8 cellular contexts compared by ENCODE assay signal in genomic region chr3:50347187-50347813, GRCh38. TPM values are rescaled to one million over a fixed set of nuclear protein-coding genes. Genes with fewer than 3 reads are reported as not detected.
DNase-seq lines count a peak whose midpoint lies in the region; ATAC-seq, FAIRE-seq and TF ChIP-seq lines count a peak whose summit lies in the region.

No MANE protein-coding gene starts in this region.

- H3K27me3 Mint-ChIP-seq in WTC11 (ENCODE audit: low read depth) = peaks cover 45% of the 10 kb centered on the region

- peaks cover 18% of the 10 kb centered on the region for H3K4me1 Mint-ChIP-seq in WTC11

- POLR2A ChIA-PET in WTC11 (lab: Charles Lee) = interaction anchor here (0.6 to 0.7 kb wide), 3 partner anchors 168 to 238 kb away, joined by 4 to 5 read pairs (median 4); no protein-coding TSS in a partner anchor

- H3K4me3 Mint-ChIP-seq in WTC11 = no peak overlapping the region

- DNase-seq in NCI-H2081 (lab: John Stamatoyannopoulos, UW) = peak; percentile 58 to 62
- DNase-seq in NCI-H2081 treated with DMSO at 0.1 percent for 48 hours (lab: John Stamatoyannopoulos, UW) = no peak
- DNase-seq in NCI-H2107 treated with DMSO at 0.1 percent for 48 hours (lab: John Stamatoyannopoulos, UW; ENCODE audit: unreplicated experiment) = peak; percentile 37
- DNase-seq in WTC11 (ENCODE audit: low spot score) = peak; percentile 68
- DNase-seq in bronchial epithelial cell (ENCODE audit: low read depth) = peak; percentile 64
- peak; percentile 92 for DNase-seq in left kidney (ENCODE audit: low read depth, low spot score)
- peak; percentile 58 for DNase-seq in stimulated activated CD8-positive, alpha-beta memory T cell treated with anti-CD3 and anti-CD28 coated beads, Interleukin-15, amount 100 ng/mL, for 1 hour (ENCODE audit: low read depth)
- no peak for DNase-seq in DMS114 treated with DMSO at 0.1 percent for 48 hours (lab: John Stamatoyannopoulos, UW; ENCODE audit: unreplicated experiment)

- no peaks in the 10 kb centered on the region for H3K9me3 Mint-ChIP-seq in WTC11

- TF ChIP-seq CTCF in WTC11 (IDR thresholded peaks at IDR 0.05) (peak; percentile 57), bronchial epithelial cell (IDR thresholded peaks at IDR 0.05; ENCODE audit: insufficient read depth, low read length, severe bottlenecking) (peak; percentile 64)

- peaks cover 7% of the 10 kb centered on the region; the same call in 1 of the 2 replicates for H3K36me3 Mint-ChIP-seq in WTC11

- H3K36me3 ChIP-seq in bronchial epithelial cell (ENCODE audit: control insufficient read depth, insufficient read depth, low read length) = peaks cover 16% of the 10 kb centered on the region

- ATAC-seq in WTC11 = no peak

- H3K27ac Mint-ChIP-seq in WTC11 = no peak overlapping the region; the same call in 1 of the 2 replicates

- no peaks in the 10 kb centered on the region for H3K27me3 ChIP-seq in bronchial epithelial cell (ENCODE audit: control insufficient read depth, insufficient read depth, low read length)

- FAIRE-seq in bronchial epithelial cell (lab: Jason Lieb, UNC) = no peak

- CTCF ChIA-PET in WTC11 (lab: Charles Lee) = interaction anchor here (0.6 to 4.2 kb wide), 36 partner anchors 8 to 1884 kb away, joined by 3 to 21 read pairs (median 4); partner anchors contain the start of genes C3orf18, HEMK1, HYAL3 and NAA80

- H3K4me3 ChIP-seq in bronchial epithelial cell (ENCODE audit: low read depth, low read length) = no peak overlapping the region

TF ChIP-seq in WTC11, 78 proteins besides CTCF, POLR2A, EP300 and RAD21 (continues in another document):
- no peak for TF ChIP-seq FOXJ3 (CRISPR knock-in tag; IDR thresholded peaks at IDR 0.05; ENCODE audit: borderline replicate concordance)
- TF ChIP-seq GRHL2 (CRISPR knock-in tag; IDR thresholded peaks at IDR 0.05; ENCODE audit: insufficient replicate concordance, severe bottlenecking) = no peak
- TF ChIP-seq NR3C1 (CRISPR knock-in tag; conservative IDR thresholded peaks at IDR 0.05; ENCODE audit: low read depth) = no peak
- no peak for TF ChIP-seq ZNF416 (CRISPR knock-in tag; IDR thresholded peaks at IDR 0.05)
- TF ChIP-seq, protein P1, sequence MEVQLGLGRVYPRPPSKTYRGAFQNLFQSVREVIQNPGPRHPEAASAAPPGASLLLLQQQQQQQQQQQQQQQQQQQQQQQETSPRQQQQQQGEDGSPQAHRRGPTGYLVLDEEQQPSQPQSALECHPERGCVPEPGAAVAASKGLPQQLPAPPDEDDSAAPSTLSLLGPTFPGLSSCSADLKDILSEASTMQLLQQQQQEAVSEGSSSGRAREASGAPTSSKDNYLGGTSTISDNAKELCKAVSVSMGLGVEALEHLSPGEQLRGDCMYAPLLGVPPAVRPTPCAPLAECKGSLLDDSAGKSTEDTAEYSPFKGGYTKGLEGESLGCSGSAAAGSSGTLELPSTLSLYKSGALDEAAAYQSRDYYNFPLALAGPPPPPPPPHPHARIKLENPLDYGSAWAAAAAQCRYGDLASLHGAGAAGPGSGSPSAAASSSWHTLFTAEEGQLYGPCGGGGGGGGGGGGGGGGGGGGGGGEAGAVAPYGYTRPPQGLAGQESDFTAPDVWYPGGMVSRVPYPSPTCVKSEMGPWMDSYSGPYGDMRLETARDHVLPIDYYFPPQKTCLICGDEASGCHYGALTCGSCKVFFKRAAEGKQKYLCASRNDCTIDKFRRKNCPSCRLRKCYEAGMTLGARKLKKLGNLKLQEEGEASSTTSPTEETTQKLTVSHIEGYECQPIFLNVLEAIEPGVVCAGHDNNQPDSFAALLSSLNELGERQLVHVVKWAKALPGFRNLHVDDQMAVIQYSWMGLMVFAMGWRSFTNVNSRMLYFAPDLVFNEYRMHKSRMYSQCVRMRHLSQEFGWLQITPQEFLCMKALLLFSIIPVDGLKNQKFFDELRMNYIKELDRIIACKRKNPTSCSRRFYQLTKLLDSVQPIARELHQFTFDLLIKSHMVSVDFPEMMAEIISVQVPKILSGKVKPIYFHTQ (CRISPR knock-in tag; IDR thresholded peaks at IDR 0.05) = no peak
- no peak for TF ChIP-seq FOXP4 (CRISPR knock-in tag; IDR thresholded peaks at IDR 0.05)
- TF ChIP-seq, protein P2, sequence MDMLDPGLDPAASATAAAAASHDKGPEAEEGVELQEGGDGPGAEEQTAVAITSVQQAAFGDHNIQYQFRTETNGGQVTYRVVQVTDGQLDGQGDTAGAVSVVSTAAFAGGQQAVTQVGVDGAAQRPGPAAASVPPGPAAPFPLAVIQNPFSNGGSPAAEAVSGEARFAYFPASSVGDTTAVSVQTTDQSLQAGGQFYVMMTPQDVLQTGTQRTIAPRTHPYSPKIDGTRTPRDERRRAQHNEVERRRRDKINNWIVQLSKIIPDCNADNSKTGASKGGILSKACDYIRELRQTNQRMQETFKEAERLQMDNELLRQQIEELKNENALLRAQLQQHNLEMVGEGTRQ (CRISPR knock-in tag; IDR thresholded peaks at IDR 0.05) = no peak
- TF ChIP-seq NR2C2 (CRISPR knock-in tag; IDR thresholded peaks at IDR 0.05) = no peak
- TF ChIP-seq IRF2 (CRISPR knock-in tag; IDR thresholded peaks at IDR 0.05; ENCODE audit: borderline replicate concordance, low read depth) = no peak
- TF ChIP-seq ZNF396 (CRISPR knock-in tag; IDR thresholded peaks at IDR 0.05; ENCODE audit: borderline replicate concordance) = no peak
- TF ChIP-seq, protein P3, sequence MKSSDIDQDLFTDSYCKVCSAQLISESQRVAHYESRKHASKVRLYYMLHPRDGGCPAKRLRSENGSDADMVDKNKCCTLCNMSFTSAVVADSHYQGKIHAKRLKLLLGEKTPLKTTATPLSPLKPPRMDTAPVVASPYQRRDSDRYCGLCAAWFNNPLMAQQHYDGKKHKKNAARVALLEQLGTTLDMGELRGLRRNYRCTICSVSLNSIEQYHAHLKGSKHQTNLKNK (CRISPR knock-in tag; IDR thresholded peaks at IDR 0.05) = no peak
- no peak for TF ChIP-seq NFE2L1 (CRISPR knock-in tag; IDR thresholded peaks at IDR 0.05)
- TF ChIP-seq, protein P4, sequence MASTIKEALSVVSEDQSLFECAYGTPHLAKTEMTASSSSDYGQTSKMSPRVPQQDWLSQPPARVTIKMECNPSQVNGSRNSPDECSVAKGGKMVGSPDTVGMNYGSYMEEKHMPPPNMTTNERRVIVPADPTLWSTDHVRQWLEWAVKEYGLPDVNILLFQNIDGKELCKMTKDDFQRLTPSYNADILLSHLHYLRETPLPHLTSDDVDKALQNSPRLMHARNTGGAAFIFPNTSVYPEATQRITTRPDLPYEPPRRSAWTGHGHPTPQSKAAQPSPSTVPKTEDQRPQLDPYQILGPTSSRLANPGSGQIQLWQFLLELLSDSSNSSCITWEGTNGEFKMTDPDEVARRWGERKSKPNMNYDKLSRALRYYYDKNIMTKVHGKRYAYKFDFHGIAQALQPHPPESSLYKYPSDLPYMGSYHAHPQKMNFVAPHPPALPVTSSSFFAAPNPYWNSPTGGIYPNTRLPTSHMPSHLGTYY (CRISPR knock-in tag; IDR thresholded peaks at IDR 0.05) = no peak

RNA-seq across cellular contexts. Expression of gene ZMYND10, which starts 1.8 kb away (rescaled TPM):
- total RNA-seq in WTC11 (2021) (0.46 to 0.80 TPM (median 0.74 TPM) in 3 replicates), bronchial epithelial cell (0.13 and 0.53 TPM in 2 replicates)

RNA-seq across cellular contexts. Expression of gene NPRL2, which starts 3.3 kb away (rescaled TPM):
- total RNA-seq in WTC11 (2021) (20.6 to 26.6 TPM (median 23.9 TPM) in 3 replicates), bronchial epithelial cell (11.0 and 17.1 TPM in 2 replicates)

RNA-seq across cellular contexts. Expression of gene CYB561D2, which starts 3.4 kb away (rescaled TPM):
- total RNA-seq in WTC11 (2021) (9.8 to 12.0 TPM (median 11.3 TPM) in 3 replicates), bronchial epithelial cell (18.9 and 22.1 TPM in 2 replicates)

RNA-seq across cellular contexts. Expression of gene RASSF1, which starts 6.7 kb away (rescaled TPM):
- total RNA-seq in WTC11 (2021) (13.2 to 14.5 TPM (median 14.5 TPM) in 3 replicates), bronchial epithelial cell (15.5 and 25.5 TPM in 2 replicates)

RNA-seq across cellular contexts. Expression of gene TMEM115, which starts 12.0 kb away (rescaled TPM):
- total RNA-seq in WTC11 (2021) (26.7 to 30.0 TPM (median 28.4 TPM) in 3 replicates), bronchial epithelial cell (19.7 and 22.8 TPM in 2 replicates)

Comparison
In these comparisons a context has a peak if more than half of its experiments do, and no peak if none do; other contexts are left out.
1. DNase-seq: peak in NCI-H2081 (2 of 2), NCI-H2107 treated with DMSO at 0.1 percent for 48 hours (single experiment), WTC11 (single experiment), bronchial epithelial cell (single experiment), left kidney (single experiment) and stimulated activated CD8-positive, alpha-beta memory T cell treated with anti-CD3 and anti-CD28 coated beads, Interleukin-15, amount 100 ng/mL, for 1 hour (single experiment); none in NCI-H2081 treated with DMSO at 0.1 percent for 48 hours (single experiment) and DMS114 treated with DMSO at 0.1 percent for 48 hours (single experiment).